1 cellular context compared by ENCODE assay signal in the genomic region with DNA sequence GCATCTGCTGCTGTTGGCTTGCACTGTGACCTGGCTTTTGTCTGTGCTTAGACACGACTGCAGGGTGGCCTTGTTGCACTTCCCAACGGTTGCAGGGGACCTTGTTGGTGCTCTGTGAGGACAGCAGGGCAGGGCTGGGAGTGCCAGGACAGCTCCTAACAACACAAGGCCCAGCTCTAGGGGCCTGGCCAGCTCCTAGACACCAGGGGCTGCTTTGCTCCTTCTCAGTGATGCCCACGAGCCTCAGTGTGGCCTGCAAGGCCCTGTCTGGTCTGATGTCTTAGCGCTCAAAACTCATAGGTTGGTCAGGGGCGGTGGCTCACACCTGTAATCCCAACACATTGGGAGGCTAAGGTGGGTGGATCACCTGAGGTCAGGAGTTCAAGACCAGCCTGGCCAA.
TF ChIP-seq lines count a peak whose summit lies in the region.

No MANE protein-coding gene starts in this region.

TF ChIP-seq in IMR-90, 13 proteins besides CTCF, POLR2A, EP300 and RAD21 (continued from another document):
- TF ChIP-seq, protein P1, sequence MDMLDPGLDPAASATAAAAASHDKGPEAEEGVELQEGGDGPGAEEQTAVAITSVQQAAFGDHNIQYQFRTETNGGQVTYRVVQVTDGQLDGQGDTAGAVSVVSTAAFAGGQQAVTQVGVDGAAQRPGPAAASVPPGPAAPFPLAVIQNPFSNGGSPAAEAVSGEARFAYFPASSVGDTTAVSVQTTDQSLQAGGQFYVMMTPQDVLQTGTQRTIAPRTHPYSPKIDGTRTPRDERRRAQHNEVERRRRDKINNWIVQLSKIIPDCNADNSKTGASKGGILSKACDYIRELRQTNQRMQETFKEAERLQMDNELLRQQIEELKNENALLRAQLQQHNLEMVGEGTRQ (IDR thresholded peaks at IDR 0.05; ENCODE audit: low read depth, low read length): no peak
- TF ChIP-seq BHLHE40 (IDR thresholded peaks at IDR 0.05; ENCODE audit: low read depth, low read length) (no peak), MAFK (IDR thresholded peaks at IDR 0.05; ENCODE audit: low read depth, low read length) (no peak), RCOR1 (IDR thresholded peaks at IDR 0.05; ENCODE audit: insufficient replicate concordance, low read length) (no peak), RFX5 (IDR thresholded peaks at IDR 0.05; ENCODE audit: low read depth, low read length) (no peak), SMC3 (IDR thresholded peaks at IDR 0.05; ENCODE audit: low read depth, low read length) (no peak), FOS (IDR thresholded peaks at IDR 0.05; ENCODE audit: low read depth, low read length) (no peak), MAZ (IDR thresholded peaks at IDR 0.05; ENCODE audit: borderline replicate concordance, low read depth, low read length) (no peak), CEBPB (IDR thresholded peaks at IDR 0.05; ENCODE audit: low read depth, low read length) (no peak), MXI1 (IDR thresholded peaks at IDR 0.05; ENCODE audit: borderline replicate concordance, low read depth, low read length) (no peak), ELK1 (IDR thresholded peaks at IDR 0.05; ENCODE audit: borderline replicate concordance, low read depth, low read length) (no peak), CHD1 (IDR thresholded peaks at IDR 0.05; ENCODE audit: low read depth, low read length) (no peak)
